Comparison of ENCODE assay signal across 1 cellular context in the genomic region with DNA sequence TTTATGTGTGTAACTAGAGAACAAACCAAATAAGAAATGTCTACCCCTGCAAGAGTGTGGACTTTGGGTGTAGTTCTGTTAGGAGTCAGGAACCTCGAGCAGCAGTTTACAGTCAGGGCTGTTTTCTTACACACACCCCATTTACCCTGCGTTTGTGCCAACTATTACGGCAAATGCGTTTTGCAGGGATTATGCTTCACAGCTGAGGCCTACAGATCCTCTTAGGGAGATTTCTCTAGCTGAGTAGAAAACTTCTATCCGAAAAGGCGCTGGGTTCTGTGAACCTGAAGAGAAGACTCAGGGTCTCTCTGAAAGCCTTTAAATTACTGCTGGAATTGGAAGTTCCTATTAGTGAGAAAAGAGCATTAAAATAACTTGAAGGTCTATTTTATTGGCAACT.
TF ChIP-seq lines count a peak whose summit lies in the region.

No MANE protein-coding gene starts in this region.

TF ChIP-seq in HepG2, 621 proteins besides CTCF, POLR2A, EP300 and RAD21:
- TF ChIP-seq SAP130 (CRISPR knock-in tag; IDR thresholded peaks at IDR 0.05; ENCODE audit: low read depth) = no peak
- TF ChIP-seq, protein P1, sequence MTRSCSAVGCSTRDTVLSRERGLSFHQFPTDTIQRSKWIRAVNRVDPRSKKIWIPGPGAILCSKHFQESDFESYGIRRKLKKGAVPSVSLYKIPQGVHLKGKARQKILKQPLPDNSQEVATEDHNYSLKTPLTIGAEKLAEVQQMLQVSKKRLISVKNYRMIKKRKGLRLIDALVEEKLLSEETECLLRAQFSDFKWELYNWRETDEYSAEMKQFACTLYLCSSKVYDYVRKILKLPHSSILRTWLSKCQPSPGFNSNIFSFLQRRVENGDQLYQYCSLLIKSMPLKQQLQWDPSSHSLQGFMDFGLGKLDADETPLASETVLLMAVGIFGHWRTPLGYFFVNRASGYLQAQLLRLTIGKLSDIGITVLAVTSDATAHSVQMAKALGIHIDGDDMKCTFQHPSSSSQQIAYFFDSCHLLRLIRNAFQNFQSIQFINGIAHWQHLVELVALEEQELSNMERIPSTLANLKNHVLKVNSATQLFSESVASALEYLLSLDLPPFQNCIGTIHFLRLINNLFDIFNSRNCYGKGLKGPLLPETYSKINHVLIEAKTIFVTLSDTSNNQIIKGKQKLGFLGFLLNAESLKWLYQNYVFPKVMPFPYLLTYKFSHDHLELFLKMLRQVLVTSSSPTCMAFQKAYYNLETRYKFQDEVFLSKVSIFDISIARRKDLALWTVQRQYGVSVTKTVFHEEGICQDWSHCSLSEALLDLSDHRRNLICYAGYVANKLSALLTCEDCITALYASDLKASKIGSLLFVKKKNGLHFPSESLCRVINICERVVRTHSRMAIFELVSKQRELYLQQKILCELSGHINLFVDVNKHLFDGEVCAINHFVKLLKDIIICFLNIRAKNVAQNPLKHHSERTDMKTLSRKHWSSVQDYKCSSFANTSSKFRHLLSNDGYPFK (CRISPR knock-in tag; IDR thresholded peaks at IDR 0.05; ENCODE audit: borderline replicate concordance) = no peak
- no peak for TF ChIP-seq GTF3A (CRISPR knock-in tag; conservative IDR thresholded peaks at IDR 0.05)
TF ChIP-seq in HepG2: peak in this region for 0.
